Comparison of ENCODE assay signal across 1 cellular context in the genomic region with DNA sequence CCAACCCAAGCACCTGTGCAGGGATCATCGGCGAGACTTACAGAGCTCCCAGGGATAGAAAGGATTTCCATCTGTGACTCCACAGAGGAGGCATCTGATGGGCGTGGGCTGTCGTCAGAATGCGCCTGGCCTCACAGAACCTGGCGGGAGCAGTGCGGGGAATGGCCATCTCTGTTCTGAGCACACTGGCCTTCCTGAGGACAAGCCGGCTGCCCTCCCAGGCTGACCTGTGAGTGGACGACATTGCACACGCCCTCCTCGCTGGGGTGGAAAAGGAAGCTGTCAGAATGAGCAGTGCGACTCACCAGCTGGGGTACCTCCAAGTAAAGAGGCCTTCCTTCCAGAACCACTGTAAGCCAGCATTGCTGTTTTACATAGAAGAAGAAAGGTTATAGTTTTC.
TF ChIP-seq lines count a peak whose summit lies in the region.

No MANE protein-coding gene starts in this region.

TF ChIP-seq in IMR-90, 13 proteins besides CTCF, POLR2A, EP300 and RAD21 (continued from another document):
- TF ChIP-seq MAFK (IDR thresholded peaks at IDR 0.05; ENCODE audit: low read depth, low read length) (no peak), CHD1 (IDR thresholded peaks at IDR 0.05; ENCODE audit: low read depth, low read length) (no peak), RCOR1 (IDR thresholded peaks at IDR 0.05; ENCODE audit: insufficient replicate concordance, low read length) (no peak), CEBPB (IDR thresholded peaks at IDR 0.05; ENCODE audit: low read depth, low read length) (no peak), NFE2L2 (IDR thresholded peaks at IDR 0.05; ENCODE audit: low read depth, low read length) (no peak), FOS (IDR thresholded peaks at IDR 0.05; ENCODE audit: low read depth, low read length) (no peak)
